In genomic region chr17:19187883-19188869, GRCh38 we compare ENCODE assay signal across 8 cellular contexts. TPM values are rescaled to one million over a fixed set of nuclear protein-coding genes. Genes with fewer than 3 reads are reported as not detected.
DNase-seq lines count a peak whose midpoint lies in the region; ATAC-seq, FAIRE-seq and TF ChIP-seq lines count a peak whose summit lies in the region.
"Not testable (repeated sequence)": the region's sequence is repeated elsewhere in the genome, so short reads cannot be mapped to it uniquely, and the experiment has no call there.

No MANE protein-coding gene starts in this region.

- TSS peak; percentile 100 for BruUV-seq in Caco-2 (replicated peaks; lab: Mats Ljungman, UMichigan)

- peak; percentile 17 for FAIRE-seq in pancreas (lab: Jason Lieb, UNC)

- POLR2A ChIA-PET in Caco-2 (lab: Charles Lee); WTC11 (lab: Charles Lee): not testable (repeated sequence)

- not testable (repeated sequence) for TF ChIP-seq CTCF in Caco-2 (IDR thresholded peaks at IDR 0.05; ENCODE audit: insufficient read depth in 1 of 2, low read depth in 1 of 2, low read length in 1 of 2, severe bottlenecking in 1 of 2, unreplicated experiment in 1 of 2); WTC11 (IDR thresholded peaks at IDR 0.05); body of pancreas (IDR thresholded peaks at IDR 0.05); pancreas (IDR thresholded peaks at IDR 0.05)

- H3K4me3 Mint-ChIP-seq in Caco-2 (ENCODE audit: unreplicated experiment); WTC11; immature natural killer cell: not testable (repeated sequence)

- CTCF ChIA-PET in Caco-2 (lab: Charles Lee); WTC11 (lab: Charles Lee): not testable (repeated sequence)

- H3K9me3 ChIP-seq in Caco-2, body of pancreas, pancreas: not testable (repeated sequence)

- not testable (repeated sequence) for H3K36me3 Mint-ChIP-seq in Caco-2 (ENCODE audit: insufficient read depth, unreplicated experiment); WTC11; immature natural killer cell

- H3K27ac ChIP-seq in body of pancreas (peak overlapping the region in 2 of 4 donors; percentile 65 to 66), pancreas (peak overlapping the region in 1 of 4 donors; percentile 63)

- not testable (repeated sequence) for H3K36me3 ChIP-seq in Caco-2 (ENCODE audit: control insufficient read depth, insufficient read depth, low read length); body of pancreas (replicated peaks in 1 of 2; ENCODE audit: insufficient read depth in 1 of 2, low read depth in 2 of 2); pancreas

- H3K4me1 Mint-ChIP-seq in Caco-2 (ENCODE audit: low read depth, unreplicated experiment); WTC11; immature natural killer cell: not testable (repeated sequence)

- not testable (repeated sequence) for TF ChIP-seq POLR2A in body of pancreas (IDR thresholded peaks at IDR 0.05)

- H3K4me1 ChIP-seq in Caco-2, body of pancreas, pancreas: not testable (repeated sequence)

- peak in 1 of 2 experiments; percentile 99 for DNase-seq in Caco-2
- DNase-seq in WTC11 (ENCODE audit: low spot score); body of pancreas; pancreas: not testable (repeated sequence)
- peak; percentile 88 to 97 (median 97) for DNase-seq in immature natural killer cell

- H3K27me3 Mint-ChIP-seq in Caco-2 (ENCODE audit: insufficient read depth, unreplicated experiment); WTC11 (ENCODE audit: low read depth); immature natural killer cell (ENCODE audit: low read depth in 3 of 3): not testable (repeated sequence)

- intact Hi-C loops in Caco-2 (cut with micrococcal nuclease; ENCODE audit: unreplicated experiment); body of pancreas (cut with DNase I); pancreas (cut with DNase I): not testable (repeated sequence)

- H3K9me3 Mint-ChIP-seq in Caco-2 (ENCODE audit: unreplicated experiment); WTC11; immature natural killer cell: not testable (repeated sequence)

- not testable (repeated sequence) for H3K27me3 ChIP-seq in Caco-2 (replicated peaks; ENCODE audit: control insufficient read depth, insufficient read depth, low read length); body of pancreas; pancreas

- not testable (repeated sequence) for H3K4me3 ChIP-seq in Caco-2 (ENCODE audit: low read depth, low read length); body of pancreas; pancreas

- WGBS in body of pancreas, 2 donors, result 0% methylated on average over 10 to 13 of the region's 62 CpGs
- 0 to 1% methylated on average over 9 of the region's 62 CpGs for WGBS in pancreas, 2 donors

- not testable (repeated sequence) for H3K27ac Mint-ChIP-seq in Caco-2 (ENCODE audit: unreplicated experiment); WTC11; immature natural killer cell

- ATAC-seq in GM19438 (IDR thresholded peaks at IDR 0.05; ENCODE audit: low read depth, unreplicated experiment), result peak; percentile 5
- peak; percentile 56 for ATAC-seq in HG02642 (IDR thresholded peaks at IDR 0.05; ENCODE audit: poor library complexity, unreplicated experiment)
- peak; percentile 35 for ATAC-seq in HG03196 (IDR thresholded peaks at IDR 0.05; ENCODE audit: unreplicated experiment)
- peak; percentile 62 for ATAC-seq in WTC11
- peak; percentile 29 for ATAC-seq in body of pancreas
- ATAC-seq in pancreas, result peak; percentile 32 to 55 (median 52)

RNA-seq across cellular contexts. Expression of gene EPN2, which starts 49.0 kb away (rescaled TPM):
- 32.8 and 35.6 TPM in 2 replicates for total RNA-seq in Caco-2 (2022)
- 48.8 to 62.7 TPM (median 62.3 TPM) in 3 replicates for total RNA-seq in WTC11 (2021)
- total RNA-seq in body of pancreas, result 10 to 100 TPM; 32.7 to 46.5 TPM
- polyA plus RNA-seq in immature natural killer cell, result 1 to 10 TPM in 1 of 3 donors, under 1 TPM in 1, not detected in 1; 0.84 to 8.1 TPM
- 10 to 100 TPM; 13.4 to 29.4 (median 15.2) TPM for total RNA-seq in pancreas
- polyA plus RNA-seq in pancreas, result 10 to 100 TPM; 15.5 to 17.5 TPM

Comparison
In these comparisons a context has a peak if more than half of its experiments do, and no peak if none do; other contexts are left out.
1. ATAC-seq: peak in every context shown above with its lines; median percentile 62 in WTC11; 56 in HG02642; 52 in pancreas; 35 in HG03196; 29 in body of pancreas; 5 in GM19438.